In genomic region chr2:23669413-23670244, GRCh38 we compare ENCODE assay signal across 10 cellular contexts.
A peak's percentile ranks its signal among the peaks of the same experiment; 100 is the strongest.
DNase-seq lines count a peak whose midpoint lies in the region; ATAC-seq, FAIRE-seq and TF ChIP-seq lines count a peak whose summit lies in the region.
"Had no signal": no experiment of that assay in that cellular context is flagged by ENCODE, and none has a peak within 500 bp of the region (broad histone marks: within the 10 kb centered on the region; RNA-seq: fewer than 3 reads in every experiment).

No MANE protein-coding gene starts in this region.

- H3K9me3 Mint-ChIP-seq in osteocyte (ENCODE audit: unreplicated experiment): no peaks in the 10 kb centered on the region
- H3K9me3 Mint-ChIP-seq: stimulated activated naive CD8-positive, alpha-beta T cell treated with anti-CD3 and anti-CD28 coated beads, Interleukin-15, Interleukin-2, amounts not matched to agents 100 ng/mL and 50 ng/mL, for 24 hours had no signal

- H3K36me3 Mint-ChIP-seq in osteocyte (ENCODE audit: unreplicated experiment): no peaks in the 10 kb centered on the region

- ATAC-seq in GM21360 (IDR thresholded peaks at IDR 0.05; ENCODE audit: unreplicated experiment): no peak
- ATAC-seq in GM19351 (IDR thresholded peaks at IDR 0.05; ENCODE audit: unreplicated experiment): no peak
- ATAC-seq in HG02798 (IDR thresholded peaks at IDR 0.05; ENCODE audit: poor library complexity, unreplicated experiment): no peak

- no peaks in the 10 kb centered on the region for H3K27me3 ChIP-seq in small intestine (ENCODE audit: control insufficient read depth in 2 of 2, insufficient read depth in 2 of 2, low read length in 2 of 2)

- no peak for TF ChIP-seq EP300 in Ishikawa (IDR thresholded peaks at IDR 0.05; ENCODE audit: borderline replicate concordance)

- no peaks in the 10 kb centered on the region for H3K9me3 ChIP-seq in kidney (ENCODE audit: control insufficient read depth in 1 of 2, low read length in 2 of 2)
- no peaks in the 10 kb centered on the region for H3K9me3 ChIP-seq in small intestine (ENCODE audit: control insufficient read depth, low read depth)

- no peak for TF ChIP-seq RAD21 in Ishikawa (IDR thresholded peaks at IDR 0.05; ENCODE audit: low read depth)

- TF ChIP-seq CTCF in cardiac fibroblast (IDR thresholded peaks at IDR 0.05; ENCODE audit: low read depth, low read length): no peak
- TF ChIP-seq CTCF in kidney (IDR thresholded peaks at IDR 0.05; ENCODE audit: borderline replicate concordance, extremely low read depth, insufficient read depth): no peak
- TF ChIP-seq CTCF in osteocyte (IDR thresholded peaks at IDR 0.05): no peak

- no peaks in the 10 kb centered on the region for H3K27me3 Mint-ChIP-seq in osteocyte (ENCODE audit: unreplicated experiment)

- FAIRE-seq in kidney (lab: Jason Lieb, UNC) (peak; percentile 62), small intestine (lab: Jason Lieb, UNC) (no peak)

- no peak overlapping the region for H3K27ac Mint-ChIP-seq in osteocyte (ENCODE audit: unreplicated experiment)
- H3K27ac Mint-ChIP-seq: stimulated activated naive CD8-positive, alpha-beta T cell treated with anti-CD3 and anti-CD28 coated beads, Interleukin-15, Interleukin-2, amounts not matched to agents 100 ng/mL and 50 ng/mL, for 24 hours had no signal

- H3K9ac ChIP-seq in kidney (ENCODE audit: low read length in 2 of 2): peak overlapping the region in 1 of 2 donors; percentile 30

- DNase-seq in cardiac fibroblast (ENCODE audit: low read depth in 2 of 2) (peak; percentile 50 to 86), kidney (peak; percentile 94), small intestine (peak; percentile 53), osteocyte (ENCODE audit: extremely low spot score, unreplicated experiment) (no peak)
- DNase-seq: GDM1 had no signal

- H3K36me3 ChIP-seq in kidney (ENCODE audit: control insufficient read depth in 1 of 2, insufficient read depth in 2 of 2, low read length in 2 of 2) (no peaks in the 10 kb centered on the region), small intestine (ENCODE audit: control insufficient read depth in 2 of 2, insufficient read depth in 2 of 2, low read length in 2 of 2) (no peaks in the 10 kb centered on the region)

- H3K4me1 ChIP-seq in kidney (ENCODE audit: control insufficient read depth in 1 of 2, insufficient read depth in 1 of 2, low read depth in 1 of 2, low read length in 2 of 2): peaks cover 10 to 18% of the 10 kb centered on the region in 2 donors
- no peaks in the 10 kb centered on the region for H3K4me1 ChIP-seq in small intestine (ENCODE audit: control insufficient read depth in 2 of 2, insufficient read depth in 1 of 2, low read depth in 1 of 2, low read length in 1 of 2)

- peaks cover 7% of the 10 kb centered on the region for H3K4me1 Mint-ChIP-seq in osteocyte (ENCODE audit: unreplicated experiment)

- intact Hi-C loops in kidney (cut with DNase I): no loop called here

- H3K4me3 ChIP-seq in cardiac fibroblast (replicated peaks in 1 of 2; ENCODE audit: low read depth in 2 of 2, low read length in 2 of 2): no peak overlapping the region
- H3K4me3 ChIP-seq in kidney (ENCODE audit: low read length in 2 of 2): no peak overlapping the region
- H3K4me3 ChIP-seq in small intestine (ENCODE audit: low read depth in 1 of 2, low read length in 2 of 2): no peak overlapping the region

- no peak overlapping the region for H3K4me3 Mint-ChIP-seq in osteocyte (ENCODE audit: unreplicated experiment)
- H3K4me3 Mint-ChIP-seq: stimulated activated naive CD8-positive, alpha-beta T cell treated with anti-CD3 and anti-CD28 coated beads, Interleukin-15, Interleukin-2, amounts not matched to agents 100 ng/mL and 50 ng/mL, for 24 hours had no signal

- 60 to 76% (median 72%) methylated on average over 22 of the region's 22 CpGs for WGBS in small intestine, 3 donors

- H3K27ac ChIP-seq in kidney (ENCODE audit: low read depth in 2 of 2, low read length in 2 of 2) (peak overlapping the region; percentile 44 to 57), small intestine (ENCODE audit: low read depth in 1 of 2, low read length in 1 of 2) (no peak overlapping the region)

TF ChIP-seq in Ishikawa, 13 proteins besides CTCF, POLR2A, EP300 and RAD21:
- TF ChIP-seq MAX (IDR thresholded peaks at IDR 0.05): peak; percentile 27; the same call in 1 of the 2 replicates
- no peak for TF ChIP-seq YY1 (IDR thresholded peaks at IDR 0.05; ENCODE audit: low read depth)
- no peak for TF ChIP-seq ZBTB7A (IDR thresholded peaks at IDR 0.05; ENCODE audit: low read depth)
- TF ChIP-seq NFIC (IDR thresholded peaks at IDR 0.05): peak; percentile 22; the same call in 1 of the 2 replicates
- TF ChIP-seq CEBPB (IDR thresholded peaks at IDR 0.05): no peak
- peak; percentile 88 for TF ChIP-seq USF1 (IDR thresholded peaks at IDR 0.05)
- TF ChIP-seq EGR1 (IDR thresholded peaks at IDR 0.05): no peak

Comparison
In these comparisons a context has a peak if more than half of its experiments do, and no peak if none do; other contexts are left out.
1. H3K27ac ChIP-seq: peak in kidney (2 of 2); none in small intestine (0 of 2).